8 cellular contexts compared by ENCODE assay signal in genomic region chr11:16820324-16821092, GRCh38.
DNase-seq lines count a peak whose midpoint lies in the region; ATAC-seq, FAIRE-seq and TF ChIP-seq lines count a peak whose summit lies in the region.

No MANE protein-coding gene starts in this region.

- no peak overlapping the region for H3K27ac ChIP-seq in H1 (ENCODE audit: low read depth, low read length)

- peak; percentile 82 to 93 (median 85) for TF ChIP-seq CTCF in H1 (IDR thresholded peaks at IDR 0.05; ENCODE audit: control extremely low read depth in 1 of 3, insufficient read depth in 1 of 3, low read depth in 1 of 3, low read length in 3 of 3)

- H2BK15ac ChIP-seq in H1 (ENCODE audit: low read length): no peak overlapping the region

- no peak overlapping the region for H2AFZ ChIP-seq in H1 (ENCODE audit: low read length)

- H3K36me3 ChIP-seq in H1 (ENCODE audit: control insufficient read depth in 2 of 4, insufficient read depth in 4 of 4, low read length in 3 of 4): peaks cover 0 to 11% (median 3%) of the 10 kb centered on the region in 4 experiments; a peak in 5 of 8 replicates

- H2BK20ac ChIP-seq in H1 (ENCODE audit: low read length): no peak overlapping the region

- no peak overlapping the region for H3K23ac ChIP-seq in H1 (ENCODE audit: insufficient read length)

- H3K27me3 Mint-ChIP-seq in activated CD4-positive, alpha-beta memory T cell treated with anti-CD3 and anti-CD28 coated beads for 36 hours: no peaks in the 10 kb centered on the region

- intact Hi-C loops in activated CD4-positive, alpha-beta memory T cell treated with anti-CD3 and anti-CD28 coated beads for 36 hours (cut with micrococcal nuclease): loop anchor here (1.0 to 5.0 kb wide), 6 partner anchors 33 to 243 kb away; no protein-coding TSS in a partner anchor

- H3K4me2 ChIP-seq in H1 (ENCODE audit: insufficient read depth in 1 of 2, low read depth in 2 of 2, low read length in 2 of 2): no peak overlapping the region

- H3K79me1 ChIP-seq in H1 (ENCODE audit: low read depth, low read length): no peaks in the 10 kb centered on the region

- no peaks in the 10 kb centered on the region for H3K23me2 ChIP-seq in H1 (ENCODE audit: low read depth, low read length)

- peaks cover 4 to 7% (median 5%) of the 10 kb centered on the region in 4 experiments; a peak in 5 of 7 replicates for H3K4me1 ChIP-seq in H1 (replicated peaks in 1 of 4; ENCODE audit: control insufficient read depth in 3 of 4, insufficient read depth in 4 of 4, low read length in 3 of 4)

- H3K27me3 ChIP-seq in H1 (replicated peaks in 1 of 4; ENCODE audit: control insufficient read depth in 3 of 4, extremely low read depth in 1 of 4, insufficient read depth in 3 of 4, low read length in 3 of 4): no peaks in the 10 kb centered on the region

- H3K4me1 Mint-ChIP-seq in activated CD4-positive, alpha-beta memory T cell treated with anti-CD3 and anti-CD28 coated beads for 36 hours (ENCODE audit: low read depth): peaks cover 2% of the 10 kb centered on the region

- no peak overlapping the region for H2AK5ac ChIP-seq in H1 (ENCODE audit: low read depth, low read length)

- no peak overlapping the region for H2BK120ac ChIP-seq in H1 (replicated peaks; ENCODE audit: low read depth, low read length)

- H3K14ac ChIP-seq in H1 (ENCODE audit: insufficient read length): no peak overlapping the region

- H3K9me3 ChIP-seq in H1 (ENCODE audit: insufficient read depth in 2 of 2, low read depth in 1 of 2, low read length in 1 of 2): no peaks in the 10 kb centered on the region

- FAIRE-seq in H1 (lab: Jason Lieb, UNC): peak; percentile 92

- no peaks in the 10 kb centered on the region for H4K20me1 ChIP-seq in H1 (replicated peaks in 1 of 2; ENCODE audit: control insufficient read depth in 1 of 2, insufficient read depth in 2 of 2, low read length in 2 of 2)

- POLR2A ChIA-PET in activated CD4-positive, alpha-beta memory T cell treated with anti-CD3 and anti-CD28 coated beads for 36 hours (lab: Charles Lee): no interaction called here
- POLR2A ChIA-PET in H1 (lab: Charles Lee; ENCODE audit: partially characterized antibody): no interaction called here

- H4K8ac ChIP-seq in H1 (ENCODE audit: extremely low read depth, insufficient read depth, low read length): no peak overlapping the region

- no peak for TF ChIP-seq EP300 in H1 (IDR thresholded peaks at IDR 0.05; ENCODE audit: borderline replicate concordance in 1 of 2, low read depth in 2 of 2, low read length in 2 of 2)

- peak; percentile 93 for ATAC-seq in HG03432 (IDR thresholded peaks at IDR 0.05; ENCODE audit: unreplicated experiment)

- H3K56ac ChIP-seq in H1 (replicated peaks; ENCODE audit: insufficient read length, low read depth, low read length): no peak overlapping the region

- 29% methylated on average over 8 of the region's 8 CpGs; no CpG with 5 or more reads in 1 of the 2 experiments for WGBS in H1 (ENCODE audit: extremely low coverage in 1 of 2, insufficient coverage in 1 of 2, insufficient read length in 1 of 2, insufficient replicate concordance in 2 of 2, low coverage in 1 of 2, low lambda C conversion rate in 2 of 2, missing lambda C conversion rate in 1 of 2), 2 experiments

- H3K27ac Mint-ChIP-seq in activated CD4-positive, alpha-beta memory T cell treated with anti-CD3 and anti-CD28 coated beads for 36 hours: no peak overlapping the region

- DNase-seq in CD1c-positive myeloid dendritic cell (ENCODE audit: extremely low spot score) (peak; percentile 76), GM19240 (ENCODE audit: insufficient read length, low spot score) (peak; percentile 93), NCI-H69 (lab: John Stamatoyannopoulos, UW) (peak; percentile 89), H1 (ENCODE audit: low read depth in 1 of 2, low spot score in 2 of 2) (peak; percentile 66 to 91), midbrain (lab: John Stamatoyannopoulos, UW) (peak; percentile 80)
- DNase-seq in activated CD4-positive, alpha-beta memory T cell treated with anti-CD3 and anti-CD28 coated beads for 36 hours: peak; percentile 87
- DNase-seq in stimulated activated CD8-positive, alpha-beta memory T cell treated with anti-CD3 and anti-CD28 coated beads, Interleukin-4, amount 100 ng/mL, for 24 hours (ENCODE audit: low read depth): peak; percentile 53

- H3K9me3 Mint-ChIP-seq in activated CD4-positive, alpha-beta memory T cell treated with anti-CD3 and anti-CD28 coated beads for 36 hours: no peaks in the 10 kb centered on the region

- no peak overlapping the region for H4K5ac ChIP-seq in H1 (ENCODE audit: insufficient read length, low read depth, low read length)

- H4K91ac ChIP-seq in H1 (replicated peaks; ENCODE audit: insufficient read length, low read length): no peak overlapping the region

- CTCF ChIA-PET in activated CD4-positive, alpha-beta memory T cell treated with anti-CD3 and anti-CD28 coated beads for 36 hours (lab: Charles Lee): interaction anchor here (0.6 to 5.2 kb wide), 48 partner anchors 8 to 684 kb away, joined by 3 to 92 read pairs (median 4); partner anchors contain the start of genes PLEKHA7 and RPS13
- CTCF ChIA-PET in H1 (lab: Charles Lee; ENCODE audit: partially characterized antibody): interaction anchor here (0.7 to 5.0 kb wide), 47 partner anchors 12 to 258 kb away, joined by 3 to 50 read pairs (median 5); partner anchors contain the start of gene PLEKHA7

- H3K4me3 ChIP-seq in H1 (ENCODE audit: extremely low read depth in 1 of 4, insufficient read depth in 2 of 4, low read depth in 3 of 4, low read length in 4 of 4): no peak overlapping the region

- no peaks in the 10 kb centered on the region for H3K36me3 Mint-ChIP-seq in activated CD4-positive, alpha-beta memory T cell treated with anti-CD3 and anti-CD28 coated beads for 36 hours

- TF ChIP-seq RAD21 in H1 (IDR thresholded peaks at IDR 0.05 in 1 of 2, conservative IDR thresholded peaks at IDR 0.05 in 1 of 2; ENCODE audit: low read depth in 2 of 2, low read length in 2 of 2): peak; percentile 84 to 87

- H2BK5ac ChIP-seq in H1 (ENCODE audit: low read depth, low read length): no peak overlapping the region

- H2BK12ac ChIP-seq in H1 (ENCODE audit: low read depth, low read length): no peak overlapping the region

- no peak overlapping the region for H3K18ac ChIP-seq in H1 (ENCODE audit: extremely low read depth, low read length)

- no peaks in the 10 kb centered on the region for H3K79me2 ChIP-seq in H1 (ENCODE audit: control insufficient read depth in 1 of 2, insufficient read depth in 2 of 2, low read length in 2 of 2)

- H3K4ac ChIP-seq in H1 (replicated peaks; ENCODE audit: insufficient read length, low read depth, low read length): no peak overlapping the region

- H3K9ac ChIP-seq in H1 (replicated peaks in 1 of 4; ENCODE audit: extremely low read depth in 1 of 4, low read depth in 3 of 4, low read length in 3 of 4): no peak overlapping the region

- TF ChIP-seq POLR2A in H1 (IDR thresholded peaks at IDR 0.05; ENCODE audit: control extremely low read depth in 1 of 2, low read depth in 2 of 2, low read length in 2 of 2): no peak

- H3K4me3 Mint-ChIP-seq in activated CD4-positive, alpha-beta memory T cell treated with anti-CD3 and anti-CD28 coated beads for 36 hours: no peak overlapping the region

TF ChIP-seq in H1, 55 proteins besides CTCF, POLR2A, EP300 and RAD21:
- no peak for TF ChIP-seq GTF2F1 (IDR thresholded peaks at IDR 0.05; ENCODE audit: borderline replicate concordance, low read depth, low read length)
- TF ChIP-seq TEAD4 (IDR thresholded peaks at IDR 0.05; ENCODE audit: low read depth, low read length): peak; percentile 75
- no peak for TF ChIP-seq KDM1A (IDR thresholded peaks at IDR 0.05; ENCODE audit: borderline replicate concordance, low read length)
- no peak for TF ChIP-seq SIX5 (IDR thresholded peaks at IDR 0.05; ENCODE audit: low read depth, low read length)
